ENCODE assay signal across 17 cellular contexts in genomic region chr11:94648789-94649188, GRCh38.
"Had no signal": no experiment of that assay in that cellular context is flagged by ENCODE, and none has a peak within 500 bp of the region (broad histone marks: within the 10 kb centered on the region; RNA-seq: fewer than 3 reads in every experiment).

No MANE protein-coding gene starts in this region.

- H3K4me1 Mint-ChIP-seq: naive B cell had no signal

- H3K9me3 ChIP-seq: neutrophil, stomach, thoracic aorta, transverse colon had no signal

- H3K36me3 Mint-ChIP-seq: naive B cell had no signal

- H3K4me2 ChIP-seq: hepatocyte had no signal

- DNase-seq: cerebellar nuclear complex; dermis blood vessel endothelial cell; foreskin melanocyte; head of caudate nucleus; kidney glomerular epithelial cell; mammary epithelial cell; naive B cell; posterior cingulate gyrus; small intestine; stimulated activated CD4-positive, alpha-beta T cell treated with anti-CD3 and anti-CD28 coated beads, Interleukin-12 subunit alpha, Interleukin-12 subunit beta, amount 100 ng/mL, for 4 hours; stimulated activated naive CD4-positive, alpha-beta T cell; stomach; substantia nigra; transverse colon had no signal

- H3K36me3 ChIP-seq: neutrophil, stomach, thoracic aorta, transverse colon had no signal

- H3K27ac Mint-ChIP-seq: naive B cell had no signal

- H3K79me2 ChIP-seq: hepatocyte had no signal

- H3K27ac ChIP-seq: hepatocyte, neutrophil, stomach, thoracic aorta, transverse colon had no signal

- H2AFZ ChIP-seq: hepatocyte had no signal

- H3K27me3 ChIP-seq: hepatocyte, neutrophil, stomach, transverse colon had no signal

- H3K4me3 ChIP-seq: hepatocyte, stomach, thoracic aorta, transverse colon had no signal

- H3K4me1 ChIP-seq: stomach had no signal

- H3K4me3 Mint-ChIP-seq: naive B cell had no signal
